15 cellular contexts compared by ENCODE assay signal in the genomic region with DNA sequence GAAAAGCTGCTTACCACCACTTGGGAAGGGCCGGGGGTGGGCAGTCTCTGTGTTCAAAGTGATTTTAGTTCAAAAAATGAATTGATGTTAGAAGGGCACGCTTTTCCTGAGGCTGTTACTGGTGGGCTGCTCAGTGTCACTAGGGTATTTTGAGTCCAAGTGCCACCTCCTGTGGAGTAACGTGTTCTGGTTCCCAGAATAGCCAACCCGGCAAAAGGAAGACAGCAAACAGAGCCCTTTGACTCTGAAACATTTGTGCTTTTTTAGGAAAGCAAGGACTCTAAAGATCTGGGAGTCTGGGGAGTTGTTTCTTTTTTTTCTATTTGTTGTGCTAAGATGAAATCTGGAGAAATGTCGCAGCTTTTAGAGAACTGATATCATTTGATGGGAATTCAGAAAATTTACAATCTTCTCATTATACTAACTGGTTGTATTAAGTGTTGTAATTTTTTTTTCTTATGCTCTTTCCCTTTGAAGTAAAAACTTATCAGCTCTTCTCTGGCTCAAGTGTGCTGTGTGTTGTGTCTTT.
"Had no signal": no experiment of that assay in that cellular context is flagged by ENCODE, and none has a peak within 500 bp of the region (broad histone marks: within the 10 kb centered on the region; RNA-seq: fewer than 3 reads in every experiment).

No MANE protein-coding gene starts in this region.

- H3K4me1 ChIP-seq: lower lobe of right lung had no signal

- H3K4me3 ChIP-seq: lower lobe of right lung, suprapubic skin, vagina had no signal

- H3K9me3 ChIP-seq: lower lobe of right lung, suprapubic skin, vagina had no signal

- DNase-seq: activated CD8-positive, alpha-beta memory T cell treated with anti-CD3 and anti-CD28 coated beads for 24 hours; activated CD8-positive, alpha-beta memory T cell treated with anti-CD3 and anti-CD28 coated beads, Interleukin-2, amount 50 U/mL, for 4 hours; activated T-cell treated with anti-CD3 and anti-CD28 coated beads, Interleukin-2, amount 50 U/mL, for 24 hours; cerebellar nuclear complex; foreskin fibroblast; kidney; lower lobe of right lung; retina; stimulated activated CD4-positive, alpha-beta T cell treated with anti-CD3 and anti-CD28 coated beads, Interleukin-1b, Interleukin-23, amount 100 ng/mL, for 48 hours; T-helper 9 cell had no signal

- ATAC-seq: activated naive CD4-positive, alpha-beta T cell treated with anti-CD3 and anti-CD28 coated beads, Interleukin-2, amount 50 U/mL, for 72 hours; activated T-helper 17 cell treated with anti-CD3 and anti-CD28 coated beads, Interleukin-2, amount 50 U/mL, for 72 hours; natural killer cell treated with Interleukin-12 subunit alpha and Interleukin-12 subunit beta and Interleukin-15 and Interleukin-18, amount 100 ng/mL, for 72 hours had no signal

- H3K36me3 ChIP-seq: lower lobe of right lung, suprapubic skin, vagina had no signal

- H3K27ac ChIP-seq: lower lobe of right lung, suprapubic skin, vagina had no signal

- H3K27me3 ChIP-seq: suprapubic skin, vagina had no signal
